ENCODE assay signal across 27 cellular contexts in the genomic region with DNA sequence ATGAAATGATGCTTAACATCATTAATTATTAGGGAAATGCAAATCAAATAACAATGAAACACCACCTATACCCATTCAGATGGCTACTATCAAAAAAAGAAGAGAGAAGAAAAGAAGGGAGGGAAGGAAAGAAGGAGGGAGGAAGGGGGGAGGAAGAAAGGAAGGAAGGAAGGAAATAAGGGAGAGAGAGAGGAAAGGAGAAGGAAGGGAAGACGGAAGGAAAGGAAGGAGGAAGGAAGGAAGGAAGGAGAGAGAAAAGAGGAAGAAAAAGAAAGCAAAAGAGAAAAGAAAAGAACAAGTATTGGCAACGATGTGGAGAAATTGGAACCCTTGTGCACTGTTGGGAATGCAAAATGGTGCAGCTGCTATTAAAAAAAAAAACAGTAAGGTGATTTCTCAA.
"Had no signal": no experiment of that assay in that cellular context is flagged by ENCODE, and none has a peak within 500 bp of the region (broad histone marks: within the 10 kb centered on the region; RNA-seq: fewer than 3 reads in every experiment).

No MANE protein-coding gene starts in this region.

- H3K4me3 ChIP-seq: stomach, suprapubic skin, testis, thoracic aorta, thyroid gland, tibial artery, tibial nerve, transverse colon, upper lobe of left lung, upper lobe of right lung, uterus, vagina had no signal

- H3K27me3 ChIP-seq: stomach, suprapubic skin, testis, thyroid gland, tibial artery, tibial nerve, transverse colon, upper lobe of left lung, upper lobe of right lung, uterus, vagina had no signal

- H3K27ac ChIP-seq: stomach, suprapubic skin, testis, thoracic aorta, thyroid gland, tibial artery, tibial nerve, transverse colon, upper lobe of left lung, upper lobe of right lung, uterus, vagina had no signal

- FAIRE-seq: urothelium cell line had no signal

- H3K36me3 ChIP-seq: stomach, suprapubic skin, thyroid gland, tibial nerve, transverse colon, upper lobe of left lung, upper lobe of right lung, uterus, vagina had no signal

- H3K9me3 ChIP-seq: stomach, suprapubic skin, testis, thoracic aorta, thyroid gland, tibial artery, tibial nerve, transverse colon, upper lobe of left lung, upper lobe of right lung, uterus, vagina had no signal

- H3K4me1 ChIP-seq: suprapubic skin, upper lobe of right lung had no signal

- ATAC-seq: stimulated activated effector memory CD8-positive, alpha-beta T cell treated with anti-CD3 and anti-CD28 coated beads, Interleukin-12 subunit alpha, Interleukin-12 subunit beta, amount 100 ng/mL, for 72 hours; stimulated activated memory B cell treated with anti-CD40 and anti-IgM and Interleukin-4, amounts not matched to agents 10 μg/mL and 1 μg/mL and 100 μg/mL, for 72 hours; stimulated activated naive B cell treated with anti-CD40 and anti-IgM and Interleukin-4, amounts not matched to agents 10 μg/mL and 1 μg/mL and 100 μg/mL, for 72 hours; stimulated activated naive CD8-positive, alpha-beta T cell treated with anti-CD3 and anti-CD28 coated beads, Interleukin-15, amount 100 ng/mL, for 72 hours; stimulated activated naive CD8-positive, alpha-beta T cell treated with anti-CD3 and anti-CD28 coated beads, Interleukin-15, Interleukin-2, amounts not matched to agents 100 U/mL and 50 U/mL, for 24 hours; upper lobe of right lung had no signal

- DNase-seq: stimulated activated CD4-positive, alpha-beta T cell treated with anti-CD3 and anti-CD28 coated beads, Interleukin-2, amount 100 ng/mL, for 48 hours; stimulated activated CD4-positive, alpha-beta T cell treated with anti-CD3 and anti-CD28 coated beads, Interleukin-4, amount 100 ng/mL, for 1 hour; stimulated activated CD4-positive, alpha-beta T cell treated with anti-CD3 and anti-CD28 coated beads, Interleukin-4, amount 100 ng/mL, for 24 hours; stimulated activated CD4-positive, alpha-beta T cell treated with anti-CD3 and anti-CD28 coated beads, Interleukin-4, amount 100 ng/mL, for 4 hours; stimulated activated CD8-positive, alpha-beta memory T cell treated with anti-CD3 and anti-CD28 coated beads, Interleukin-4, amount 100 ng/mL, for 48 hours; stimulated activated naive B cell treated with anti-CD40 and anti-IgM and Interleukin-4, amounts not matched to agents 10 μg/mL and 1 μg/mL and 100 μg/mL, for 72 hours; stimulated activated naive CD4-positive, alpha-beta T cell; stimulated activated naive CD4-positive, alpha-beta T cell treated with Interleukin-2 at 50 U/mL for 16 hours; stimulated activated naive CD8-positive, alpha-beta T cell treated with anti-CD3 and anti-CD28 coated beads, Interleukin-15, amount 100 ng/mL, for 72 hours; stimulated activated naive CD8-positive, alpha-beta T cell treated with anti-CD3 and anti-CD28 coated beads, Interleukin-15, Interleukin-2, amounts not matched to agents 100 U/mL and 50 U/mL, for 24 hours; stomach; substantia nigra; testis; thyroid gland; tibial artery; transverse colon; trophoblast cell; upper lobe of left lung; upper lobe of right lung; uterus had no signal
